24 cellular contexts compared by ENCODE assay signal in genomic region chr22:38817196-38817595, GRCh38.
"Had no signal": no experiment of that assay in that cellular context is flagged by ENCODE, and none has a peak within 500 bp of the region (broad histone marks: within the 10 kb centered on the region; RNA-seq: fewer than 3 reads in every experiment).

No MANE protein-coding gene starts in this region.

- H3K27ac ChIP-seq: colonic mucosa, coronary artery, dorsolateral prefrontal cortex, epithelial cell of prostate, esophagus muscularis mucosa, esophagus squamous epithelium, foreskin keratinocyte, gastrocnemius medialis, gastroesophageal sphincter, heart left ventricle, heart right ventricle had no signal

- ATAC-seq: effector memory CD8-positive, alpha-beta T cell; esophagus mucosa; foreskin keratinocyte; gastrocnemius medialis; gastroesophageal sphincter; heart left ventricle; heart right ventricle had no signal

- H3K27me3 ChIP-seq: colonic mucosa, dorsolateral prefrontal cortex, esophagus muscularis mucosa, foreskin keratinocyte, gastroesophageal sphincter had no signal

- H3K4me3 ChIP-seq: colonic mucosa, coronary artery, dorsolateral prefrontal cortex, esophagus muscularis mucosa, esophagus squamous epithelium, gastrocnemius medialis, gastroesophageal sphincter, heart left ventricle, heart right ventricle had no signal

- H3K36me3 ChIP-seq: colonic mucosa, esophagus muscularis mucosa, esophagus squamous epithelium, gastrocnemius medialis, gastroesophageal sphincter, heart left ventricle, heart right ventricle had no signal

- H3K4me1 ChIP-seq: colonic mucosa, esophagus muscularis mucosa, esophagus squamous epithelium, foreskin keratinocyte, gastrocnemius medialis, gastroesophageal sphincter, heart left ventricle, heart right ventricle had no signal

- H3K9me3 ChIP-seq: colonic mucosa, esophagus muscularis mucosa, esophagus squamous epithelium, gastrocnemius medialis, gastroesophageal sphincter, heart left ventricle, heart right ventricle had no signal

- DNase-seq: colonic mucosa; cortex of kidney; dermis blood vessel endothelial cell; dorsolateral prefrontal cortex; effector CD4-positive, alpha-beta T cell; effector CD8-positive, alpha-beta T cell; effector memory CD4-positive, alpha-beta T cell; effector memory CD8-positive, alpha-beta T cell; endodermal cell; erythroblast; esophagus squamous epithelium; foreskin fibroblast; foreskin keratinocyte; foreskin melanocyte; gastrocnemius medialis; glutamatergic neuron; head of caudate nucleus; heart left ventricle; heart right ventricle had no signal
